Comparison of ENCODE assay signal across 10 cellular contexts in the genomic region with DNA sequence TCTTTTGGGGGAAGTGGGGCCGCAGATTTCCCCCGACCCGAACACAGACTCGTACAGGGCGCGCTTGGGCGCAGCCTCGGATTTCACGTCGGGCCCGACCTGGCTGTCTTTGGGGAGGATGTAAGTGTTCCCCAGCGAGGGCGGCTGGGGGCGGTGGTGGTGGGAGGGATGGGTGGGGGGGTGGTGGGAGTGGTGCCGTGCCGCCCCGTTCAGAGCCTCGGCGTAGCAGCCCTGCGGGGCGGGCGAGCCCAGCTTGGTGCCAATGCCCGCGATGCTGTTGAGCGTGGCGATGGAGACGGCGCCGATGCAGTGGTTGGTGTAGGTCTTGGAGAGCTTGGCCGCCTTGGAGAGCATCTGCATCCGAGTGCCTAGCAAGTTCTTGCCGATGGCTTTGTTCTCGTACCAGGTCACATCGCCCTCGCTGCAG. TPM values are rescaled to one million over a fixed set of nuclear protein-coding genes. Genes with fewer than 3 reads are reported as not detected.
DNase-seq lines count a peak whose midpoint lies in the region; ATAC-seq and TF ChIP-seq lines count a peak whose summit lies in the region.
"Had no signal": no experiment of that assay in that cellular context is flagged by ENCODE, and none has a peak within 500 bp of the region (broad histone marks: within the 10 kb centered on the region; RNA-seq: fewer than 3 reads in every experiment).

No MANE protein-coding gene starts in this region.

- no peaks in the 10 kb centered on the region for H3K9me3 ChIP-seq in hepatocyte (ENCODE audit: low read depth)
- H3K9me3 ChIP-seq in Karpas-422 (ENCODE audit: low read length) = no peaks in the 10 kb centered on the region

- H3K79me2 ChIP-seq in hepatocyte (peaks cover 49% of the 10 kb centered on the region), Karpas-422 (ENCODE audit: low read length) (no peaks in the 10 kb centered on the region)

- H4K20me1 ChIP-seq in hepatocyte (ENCODE audit: insufficient read depth, poor library complexity, severe bottlenecking) (peaks cover 17% of the 10 kb centered on the region), Karpas-422 (ENCODE audit: insufficient read depth, low read depth, low read length) (no peaks in the 10 kb centered on the region)

- DNase-seq in HFF-Myc (ENCODE audit: extremely low read depth, low read depth) = no peak
- DNase-seq in hepatocyte (ENCODE audit: low spot score) = no peak
- no peak for DNase-seq in NCI-H2081 (lab: John Stamatoyannopoulos, UW)
- DNase-seq in Karpas-422 = no peak
- no peak for DNase-seq in ureter (ENCODE audit: low spot score)
- DNase-seq: activated CD8-positive, alpha-beta memory T cell treated with anti-CD3 and anti-CD28 coated beads, Interleukin-2, amount 50 U/mL, for 48 hours; NCI-H524 had no signal

- no peak for ATAC-seq in activated CD4-positive, CD25-positive, alpha-beta regulatory T cell treated with anti-CD3 and anti-CD28 coated beads, Interleukin-2, amount 50 U/mL, for 24 hours

- H3K36me3 ChIP-seq in hepatocyte (replicated peaks; ENCODE audit: insufficient read depth, low read depth) = no peaks in the 10 kb centered on the region
- no peaks in the 10 kb centered on the region for H3K36me3 ChIP-seq in rectal smooth muscle tissue (ENCODE audit: control insufficient read depth, insufficient read depth, low read length)
- no peaks in the 10 kb centered on the region for H3K36me3 ChIP-seq in Karpas-422 (ENCODE audit: insufficient read depth, low read length)

- H3K9ac ChIP-seq in rectal smooth muscle tissue (ENCODE audit: low read length) = no peak overlapping the region
- no peak overlapping the region for H3K9ac ChIP-seq in Karpas-422 (ENCODE audit: low read length)

- peak overlapping the region; percentile 74 for H3K4me3 ChIP-seq in HFF-Myc (replicated peaks; ENCODE audit: low read depth, low read length)
- peak overlapping the region; percentile 91 for H3K4me3 ChIP-seq in hepatocyte
- peak overlapping the region; percentile 64 for H3K4me3 ChIP-seq in rectal smooth muscle tissue (ENCODE audit: low read length)
- no peak overlapping the region for H3K4me3 ChIP-seq in Karpas-422 (ENCODE audit: low read length)

- no peak overlapping the region for H2AFZ ChIP-seq in hepatocyte
- H2AFZ ChIP-seq in Karpas-422 (ENCODE audit: low read length) = no peak overlapping the region

- WGBS in hepatocyte (ENCODE audit: low lambda C conversion rate, missing lambda C conversion rate) = 39% methylated on average over 16 of the region's 35 CpGs

- H3K4me1 ChIP-seq in hepatocyte (ENCODE audit: insufficient read depth) (peaks cover 42% of the 10 kb centered on the region), rectal smooth muscle tissue (ENCODE audit: control insufficient read depth, insufficient read depth, low read length) (peaks cover 4% of the 10 kb centered on the region), Karpas-422 (ENCODE audit: low read length) (peaks cover 30% of the 10 kb centered on the region)

- peak overlapping the region; percentile 100 for H3K4me2 ChIP-seq in hepatocyte
- no peak overlapping the region for H3K4me2 ChIP-seq in Karpas-422 (ENCODE audit: low read depth, low read length, poor library complexity, severe bottlenecking)

- H3K9me2 ChIP-seq in hepatocyte (replicated peaks; ENCODE audit: insufficient read depth) = no peaks in the 10 kb centered on the region
- no peaks in the 10 kb centered on the region for H3K9me2 ChIP-seq in Karpas-422 (replicated peaks; ENCODE audit: insufficient read depth, low read length)

- TF ChIP-seq CTCF in HFF-Myc (IDR thresholded peaks at IDR 0.05; ENCODE audit: low read depth, low read length, missing control alignments) (no peak), hepatocyte (IDR thresholded peaks at IDR 0.05; ENCODE audit: poor library complexity) (no peak)

- H3K27ac ChIP-seq in angular gyrus (ENCODE audit: low read depth, low read length) (peak overlapping the region; percentile 79), hepatocyte (no peak overlapping the region), rectal smooth muscle tissue (ENCODE audit: low read depth, low read length) (no peak overlapping the region), Karpas-422 (ENCODE audit: low read length) (no peak overlapping the region)

- H3K27me3 ChIP-seq in hepatocyte = peaks cover 21% of the 10 kb centered on the region
- peaks cover 12% of the 10 kb centered on the region for H3K27me3 ChIP-seq in rectal smooth muscle tissue (ENCODE audit: control insufficient read depth, insufficient read depth, low read length)
- H3K27me3 ChIP-seq in Karpas-422 (ENCODE audit: low read length) = peaks cover 3% of the 10 kb centered on the region; the same call in 1 of the 2 replicates

RNA-seq across cellular contexts. Expression of gene KCTD1, which starts 1.5 kb away (rescaled TPM):
- total RNA-seq in hepatocyte = 12.0 and 13.8 TPM in 2 replicates
- polyA plus RNA-seq in hepatocyte = 5.4 and 7.5 TPM in 2 replicates
- total RNA-seq in Karpas-422 (2014; rRNA removed; shearing (Covaris generic); ENCODE audit: low replicate concordance) = 2.1 and 4.9 TPM in 2 replicates
- 17.9 TPM for total RNA-seq in ureter
